Comparison of ENCODE assay signal across 8 cellular contexts in the genomic region with DNA sequence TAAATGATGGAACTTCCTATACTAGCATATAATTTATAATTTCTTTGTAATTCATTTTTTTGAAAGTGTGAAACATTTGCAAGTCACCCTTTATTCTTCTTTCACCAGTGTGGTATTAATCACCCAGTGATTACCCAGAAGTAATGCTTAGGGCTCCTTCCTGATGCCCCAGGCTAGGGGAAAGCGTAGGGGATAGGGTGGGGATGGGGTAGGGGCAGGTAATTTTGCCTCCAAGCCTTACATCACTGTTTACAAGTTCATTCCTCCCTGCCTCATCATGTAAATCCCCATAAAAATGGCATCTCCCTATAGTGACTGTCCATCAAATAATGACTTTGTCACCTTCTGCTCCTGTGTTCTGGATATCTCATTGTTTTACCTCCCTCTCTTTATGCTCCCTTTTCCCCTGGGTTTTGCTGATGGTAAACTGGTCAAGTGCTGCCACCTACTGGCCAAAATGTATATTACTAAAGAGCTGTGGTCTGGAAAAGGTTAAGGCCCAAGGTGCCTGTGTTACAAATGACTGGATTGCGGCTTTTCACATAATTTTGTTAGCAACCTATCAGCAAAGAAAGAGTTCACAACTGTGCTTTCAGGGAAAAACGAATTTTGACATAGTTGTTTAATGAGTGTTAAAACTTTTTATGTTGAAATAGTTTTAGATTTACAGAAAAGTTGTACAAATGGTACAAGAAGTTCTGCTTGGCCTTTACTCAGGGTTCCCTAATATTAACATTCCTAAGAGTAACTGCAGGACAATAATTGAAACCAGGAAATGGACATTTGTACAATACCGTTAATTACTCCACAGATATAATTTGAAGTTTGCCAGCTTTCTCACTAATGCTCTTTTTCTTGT. TPM values are rescaled to one million over a fixed set of nuclear protein-coding genes. Genes with fewer than 3 reads are reported as not detected.
DNase-seq lines count a peak whose midpoint lies in the region; ATAC-seq, FAIRE-seq and TF ChIP-seq lines count a peak whose summit lies in the region.

No MANE protein-coding gene starts in this region.

- H3K36me3 ChIP-seq in GM23338 (ENCODE audit: insufficient read depth) (no peaks in the 10 kb centered on the region), ovary (no peaks in the 10 kb centered on the region)

- TF ChIP-seq EP300 in ovary (IDR thresholded peaks at IDR 0.05): no peak

- peak; percentile 84 to 94 for TF ChIP-seq CTCF in GM23338 (conservative IDR thresholded peaks at IDR 0.05; ENCODE audit: low read depth in 2 of 2)
- peak; percentile 70 to 83 (median 75) for TF ChIP-seq CTCF in ovary (IDR thresholded peaks at IDR 0.05)

- peak; percentile 96 for ATAC-seq in GM23338

- H3K27ac Mint-ChIP-seq in GM23338: no peak overlapping the region

- H3K79me2 ChIP-seq in GM23338 (replicated peaks; ENCODE audit: insufficient read depth): no peaks in the 10 kb centered on the region

- no peaks in the 10 kb centered on the region for H3K27me3 ChIP-seq in GM23338 (ENCODE audit: insufficient read depth)
- H3K27me3 ChIP-seq in ovary: no peaks in the 10 kb centered on the region

- no peak overlapping the region for H3K4me3 Mint-ChIP-seq in GM23338

- no peaks in the 10 kb centered on the region for H3K9me2 ChIP-seq in GM23338 (ENCODE audit: insufficient read depth)

- no peak for FAIRE-seq in frontal cortex (lab: Jason Lieb, UNC)

- WGBS in ovary, 3 donors: 49 to 58% (median 53%) methylated on average over 4 of the region's 4 CpGs

- H3K27me3 Mint-ChIP-seq in GM23338 (ENCODE audit: insufficient read depth, low read depth, poor library complexity): peaks cover 7% of the 10 kb centered on the region

- no peak overlapping the region for H2AFZ ChIP-seq in GM23338

- peaks cover 19% of the 10 kb centered on the region for H3K4me1 Mint-ChIP-seq in GM23338

- peaks cover 19% of the 10 kb centered on the region for H3K36me3 Mint-ChIP-seq in GM23338 (ENCODE audit: low read depth)

- H4K20me1 ChIP-seq in GM23338 (replicated peaks; ENCODE audit: insufficient read depth): no peaks in the 10 kb centered on the region

- peaks cover 21% of the 10 kb centered on the region for H3K9me3 Mint-ChIP-seq in GM23338

- intact Hi-C loops in ovary (cut with DNase I): loop anchor here in 3 of 4 donors (2.0 to 5.0 kb wide), 2 partner anchors 478 to 479 kb away; no protein-coding TSS in a partner anchor

- peaks cover 14% of the 10 kb centered on the region for H3K4me1 ChIP-seq in GM23338 (ENCODE audit: insufficient read depth)
- peaks cover 5% of the 10 kb centered on the region for H3K4me1 ChIP-seq in ovary (ENCODE audit: insufficient read depth)

- H3K4me2 ChIP-seq in GM23338: no peak overlapping the region

- H3K4me3 ChIP-seq in GM23338 (no peak overlapping the region), ovary (no peak overlapping the region)

- no peaks in the 10 kb centered on the region for H3F3A ChIP-seq in GM23338 (replicated peaks; ENCODE audit: low read depth)

- no peaks in the 10 kb centered on the region for H3K9me3 ChIP-seq in ovary

- H3K27ac ChIP-seq in GM23338 (ENCODE audit: low read depth) (no peak overlapping the region), ovary (no peak overlapping the region)

- DNase-seq in DMS79 (lab: John Stamatoyannopoulos, UW) (peak; percentile 23), GM23338 (ENCODE audit: low spot score) (peak; percentile 94), NAMALWA (ENCODE audit: low spot score) (peak; percentile 92), SK-N-DZ (ENCODE audit: low spot score) (peak; percentile 76), frontal cortex (ENCODE audit: low spot score in 2 of 2) (peak; percentile 36 to 67), ovary (peak in 4 of 5 donors; percentile 38 to 67 (median 40)), ureter (ENCODE audit: low spot score) (peak; percentile 73)
- DNase-seq in activated gamma-delta T cell treated with anti-CD3 and anti-CD28 coated beads, Interleukin-2, amount 50 U/mL, for 16 hours (ENCODE audit: low read depth): peak; percentile 62

- TF ChIP-seq POLR2A in ovary (IDR thresholded peaks at IDR 0.05): no peak

TF ChIP-seq in GM23338, 12 proteins besides CTCF, POLR2A, EP300 and RAD21:
- TF ChIP-seq ETS1 (IDR thresholded peaks at IDR 0.05) (no peak), EZH2phosphoT487 (IDR thresholded peaks at IDR 0.05; ENCODE audit: unreplicated experiment) (no peak), JUNB (IDR thresholded peaks at IDR 0.05; ENCODE audit: unreplicated experiment) (no peak)
TF ChIP-seq in GM23338: peak in this region for 0.

RNA-seq across cellular contexts. Expression of gene ONECUT1, which starts 54.7 kb away (rescaled TPM):
- total RNA-seq in GM23338 (2014; rRNA removed; shearing (Covaris generic)): 4.2 and 9.4 TPM in 2 replicates
- polyA plus RNA-seq in GM23338 (2016; fragmentation: Nextera tagmentation; extraction: Ambion mirVana) (3.9 and 4.3 TPM in 2 replicates), ovary (not detected)
- polyA plus RNA-seq in SK-N-DZ (2014; cell fraction: cytosol; rRNA removed): 0.46 TPM in 1 of 2 replicates, not detected in the other
- not detected in 2 replicates for polyA plus RNA-seq in SK-N-DZ (2014; cell fraction: nucleus; rRNA removed)
- total RNA-seq in frontal cortex (not detected), ovary (under 1 TPM in 1 of 7 donors, not detected in 6; 0.28 TPM), ureter (not detected)

RNA-seq across cellular contexts. Expression of gene ATOSA, which starts 56.3 kb away (rescaled TPM):
- total RNA-seq in GM23338 (2014; rRNA removed; shearing (Covaris generic)): 12.4 and 14.0 TPM in 2 replicates
- 6.2 and 7.5 TPM in 2 replicates for polyA plus RNA-seq in GM23338 (2016; fragmentation: Nextera tagmentation; extraction: Ambion mirVana)
- polyA plus RNA-seq in SK-N-DZ (2014; cell fraction: cytosol; rRNA removed): 6.2 and 7.2 TPM in 2 replicates
- polyA plus RNA-seq in SK-N-DZ (2014; cell fraction: nucleus; rRNA removed): 14.2 and 26.1 TPM in 2 replicates
- 42.0 TPM for total RNA-seq in frontal cortex
- total RNA-seq in ovary: 10 to 100 TPM; 21.3 to 74.6 (median 30.9) TPM
- polyA plus RNA-seq in ovary: 10 to 100 TPM; 28.4 to 31.2 TPM
- total RNA-seq in ureter: 63.5 TPM

Comparison
In these comparisons a context has a peak if more than half of its experiments do, and no peak if none do; other contexts are left out.
1. DNase-seq: peak in every context shown above with its lines; median percentile 94 in GM23338; 92 in NAMALWA; 76 in SK-N-DZ; 73 in ureter; 62 in activated gamma-delta T cell treated with anti-CD3 and anti-CD28 coated beads, Interleukin-2, amount 50 U/mL, for 16 hours; 52 in frontal cortex; 40 in ovary; 23 in DMS79.